ENCODE assay signal across 1 cellular context in genomic region chr15:58458076-58458475, GRCh38.
TF ChIP-seq lines count a peak whose summit lies in the region.

No MANE protein-coding gene starts in this region.

TF ChIP-seq in HepG2, 621 proteins besides CTCF, POLR2A, EP300 and RAD21 (continued from another document and continues in another):
- TF ChIP-seq PAXIP1 (CRISPR knock-in tag; conservative IDR thresholded peaks at IDR 0.05): peak; percentile 78
- peak; percentile 95 for TF ChIP-seq SKI (IDR thresholded peaks at IDR 0.05; ENCODE audit: partially characterized antibody)
- no peak for TF ChIP-seq TFDP2 (CRISPR knock-in tag; IDR thresholded peaks at IDR 0.05)
- no peak for TF ChIP-seq ZEB1 (IDR thresholded peaks at IDR 0.05; ENCODE audit: insufficient replicate concordance, low read depth)
- TF ChIP-seq ZUFSP (CRISPR knock-in tag; IDR thresholded peaks at IDR 0.05; ENCODE audit: borderline replicate concordance): no peak
- no peak for TF ChIP-seq ZNF260 (CRISPR knock-in tag; IDR thresholded peaks at IDR 0.05; ENCODE audit: borderline replicate concordance, low read depth)
- no peak for TF ChIP-seq TRAFD1 (CRISPR knock-in tag; IDR thresholded peaks at IDR 0.05; ENCODE audit: borderline replicate concordance)
- TF ChIP-seq ZNF850 (CRISPR knock-in tag; conservative IDR thresholded peaks at IDR 0.05): no peak
- TF ChIP-seq HNRNPH1 (optimal IDR thresholded peaks at IDR 0.05; ENCODE audit: low read depth, low read length): no peak
- no peak for TF ChIP-seq ZNF616 (CRISPR knock-in tag; IDR thresholded peaks at IDR 0.05; ENCODE audit: low read depth)
- no peak for TF ChIP-seq KLF12 (CRISPR knock-in tag; IDR thresholded peaks at IDR 0.05; ENCODE audit: borderline replicate concordance)
- TF ChIP-seq ARNT (IDR thresholded peaks at IDR 0.05): no peak
- TF ChIP-seq BCL6 (CRISPR knock-in tag; IDR thresholded peaks at IDR 0.05): peak; percentile 79
- peak; percentile 48; the same call in 1 of the 2 replicates for TF ChIP-seq RXRA (CRISPR knock-in tag; IDR thresholded peaks at IDR 0.05)
- TF ChIP-seq ETV6 (CRISPR knock-in tag; conservative IDR thresholded peaks at IDR 0.05): 0 out of 2 replicates have a peak, but pooled peaks have one; percentile 43
- TF ChIP-seq HMGXB4 (CRISPR knock-in tag; IDR thresholded peaks at IDR 0.05; ENCODE audit: borderline replicate concordance in 1 of 2, low read depth in 1 of 2): no peak
- no peak for TF ChIP-seq ZSCAN5A (CRISPR knock-in tag; IDR thresholded peaks at IDR 0.05; ENCODE audit: borderline replicate concordance)
- TF ChIP-seq IRF2 (CRISPR knock-in tag; IDR thresholded peaks at IDR 0.05): peak; percentile 50; the same call in 1 of the 2 replicates
- no peak for TF ChIP-seq ZBTB25 (CRISPR knock-in tag; IDR thresholded peaks at IDR 0.05)
- no peak for TF ChIP-seq ZHX2 (IDR thresholded peaks at IDR 0.05; ENCODE audit: low read depth)
- TF ChIP-seq ZHX2 (CRISPR knock-in tag; IDR thresholded peaks at IDR 0.05; ENCODE audit: borderline replicate concordance): no peak
- no peak for TF ChIP-seq PLRG1 (conservative IDR thresholded peaks at IDR 0.05)
- TF ChIP-seq ZNF441 (CRISPR knock-in tag; IDR thresholded peaks at IDR 0.05; ENCODE audit: borderline replicate concordance): no peak
- no peak for TF ChIP-seq POGZ (CRISPR knock-in tag; IDR thresholded peaks at IDR 0.05)
- no peak for TF ChIP-seq TARDBP (CRISPR knock-in tag; IDR thresholded peaks at IDR 0.05)
- no peak for TF ChIP-seq TBX3 (IDR thresholded peaks at IDR 0.05; ENCODE audit: borderline replicate concordance)
- no peak for TF ChIP-seq REPIN1 (CRISPR knock-in tag; IDR thresholded peaks at IDR 0.05; ENCODE audit: borderline replicate concordance, low read depth)
- no peak for TF ChIP-seq IKZF1 (IDR thresholded peaks at IDR 0.05)
- no peak for TF ChIP-seq ZNF720 (CRISPR knock-in tag; IDR thresholded peaks at IDR 0.05)
- peak; percentile 72; the same call in 1 of the 2 replicates for TF ChIP-seq HMG20A (CRISPR knock-in tag; IDR thresholded peaks at IDR 0.05; ENCODE audit: borderline replicate concordance)
- TF ChIP-seq FOXC1 (CRISPR knock-in tag; IDR thresholded peaks at IDR 0.05; ENCODE audit: borderline replicate concordance): no peak
- TF ChIP-seq ZNF678 (CRISPR knock-in tag; IDR thresholded peaks at IDR 0.05): no peak
- peak; percentile 66 for TF ChIP-seq GATAD2A (CRISPR knock-in tag; IDR thresholded peaks at IDR 0.05)
- TF ChIP-seq ZNF546 (CRISPR knock-in tag; conservative IDR thresholded peaks at IDR 0.05): no peak
- no peak for TF ChIP-seq THYN1 (CRISPR knock-in tag; IDR thresholded peaks at IDR 0.05; ENCODE audit: borderline replicate concordance, low read depth)
- no peak for TF ChIP-seq NFIB (CRISPR knock-in tag; IDR thresholded peaks at IDR 0.05; ENCODE audit: borderline replicate concordance)
- TF ChIP-seq ATF7 (IDR thresholded peaks at IDR 0.05): peak; percentile 70
- peak; percentile 52; the same call in 1 of the 2 replicates for TF ChIP-seq ATF7 (CRISPR knock-in tag; IDR thresholded peaks at IDR 0.05)
- TF ChIP-seq TRIM24 (CRISPR knock-in tag; IDR thresholded peaks at IDR 0.05): no peak
- no peak for TF ChIP-seq GRHL1 (CRISPR knock-in tag; conservative IDR thresholded peaks at IDR 0.05)
- TF ChIP-seq ZNF317 (CRISPR knock-in tag; IDR thresholded peaks at IDR 0.05): no peak
